1 cellular context compared by ENCODE assay signal in the genomic region with DNA sequence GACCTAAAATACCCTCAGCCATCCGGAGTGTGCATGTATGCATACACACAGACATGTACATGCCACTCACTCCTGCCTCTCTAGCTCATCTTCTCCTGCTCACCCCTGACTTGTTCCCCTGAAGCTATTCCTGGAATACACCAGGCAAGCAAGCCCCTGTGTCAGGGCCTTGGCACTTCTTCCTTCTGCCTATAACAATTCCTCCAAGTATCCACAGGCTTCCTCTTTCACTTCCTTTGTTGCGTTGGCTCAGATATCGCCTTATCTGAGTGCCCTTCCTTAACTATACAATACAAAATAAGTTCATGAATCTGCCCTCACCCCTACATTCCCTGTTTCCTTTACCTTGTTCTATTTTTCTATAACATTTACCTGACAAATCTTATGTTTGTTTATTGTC.
TF ChIP-seq lines count a peak whose summit lies in the region.

No MANE protein-coding gene starts in this region.

TF ChIP-seq in endothelial cell of umbilical vein, 7 proteins besides CTCF, POLR2A, EP300 and RAD21:
- TF ChIP-seq FOS (IDR thresholded peaks at IDR 0.05; ENCODE audit: borderline replicate concordance, insufficient read depth, low read length), result no peak
- TF ChIP-seq POLR2AphosphoS5 (IDR thresholded peaks at IDR 0.05; ENCODE audit: insufficient read depth, low read depth, low read length), result no peak
- no peak for TF ChIP-seq EZH2 (IDR thresholded peaks at IDR 0.05; ENCODE audit: borderline replicate concordance, low read depth, low read length, severe bottlenecking)
- TF ChIP-seq MYC (IDR thresholded peaks at IDR 0.05; ENCODE audit: low read depth, low read length), result no peak
- TF ChIP-seq GATA2 (IDR thresholded peaks at IDR 0.05; ENCODE audit: insufficient read depth, insufficient read length, low read depth, low read length), result peak; percentile 30
